Comparison of ENCODE assay signal across 14 cellular contexts in the genomic region with DNA sequence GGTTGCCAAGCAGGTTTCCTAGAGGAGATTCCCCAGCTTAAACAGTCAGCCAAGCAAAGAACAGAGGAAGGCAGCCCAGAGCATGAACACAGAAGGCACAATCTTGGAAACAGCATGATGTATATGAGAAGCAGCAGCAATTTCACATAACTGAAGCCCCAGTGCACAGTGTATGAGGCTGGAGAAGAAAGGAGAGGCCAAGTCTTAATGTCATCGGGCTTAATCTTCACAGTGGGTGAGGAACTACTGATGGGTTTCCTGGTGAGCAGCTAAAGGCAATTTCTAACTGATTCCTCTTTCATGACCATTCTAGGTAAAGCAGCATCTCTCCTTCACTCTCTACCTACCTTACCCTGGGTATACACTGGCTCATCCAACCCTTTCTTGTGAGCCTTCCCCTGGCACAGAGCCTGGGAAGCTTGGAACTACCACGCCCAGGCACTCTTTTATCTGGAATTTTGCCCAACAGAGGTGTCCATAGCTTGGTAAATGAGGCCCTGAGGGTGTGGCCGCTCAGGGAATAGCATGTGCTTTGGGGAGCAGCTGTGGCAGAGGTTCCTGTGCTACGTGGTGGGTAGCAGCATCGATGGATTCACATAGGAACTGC. TPM values are rescaled to one million over a fixed set of nuclear protein-coding genes. Genes with fewer than 3 reads are reported as not detected.
DNase-seq lines count a peak whose midpoint lies in the region; ATAC-seq and TF ChIP-seq lines count a peak whose summit lies in the region.
"Had no signal": no experiment of that assay in that cellular context is flagged by ENCODE, and none has a peak within 500 bp of the region (broad histone marks: within the 10 kb centered on the region; RNA-seq: fewer than 3 reads in every experiment).

No MANE protein-coding gene starts in this region.

- DNase-seq in HS-27A (ENCODE audit: low read depth) (peak; percentile 17), NCI-H345 (lab: John Stamatoyannopoulos, UW) (peak; percentile 96), heart right ventricle (peak; percentile 19 to 22), gastrocnemius medialis (peak; percentile 70 to 72), SIG-M5 treated with dmso at 0.1 percent for 504 hours (lab: John Stamatoyannopoulos, UW; ENCODE audit: unreplicated experiment) (no peak)
- DNase-seq: activated naive CD4-positive, alpha-beta T cell treated with Interleukin-2 at 50 U/mL for 16 hours; MV-4-11 had no signal

- in situ Hi-C loops in gastrocnemius medialis (cut with MboI; ENCODE audit: low sequenced_read_pairs in 4 of 4): no loop called here

- peak overlapping the region; percentile 46 to 88 (median 83) for H3K27ac ChIP-seq in heart right ventricle
- peak overlapping the region; percentile 66 to 88 (median 74) for H3K27ac ChIP-seq in gastrocnemius medialis
- H3K27ac ChIP-seq: skin epidermis had no signal

- ATAC-seq in heart right ventricle: peak in 7 of 8 donors; percentile 22 to 82 (median 69)
- peak; percentile 43 to 44 for ATAC-seq in gastrocnemius medialis
- no peak for ATAC-seq in HG03571 (IDR thresholded peaks at IDR 0.05; ENCODE audit: unreplicated experiment)
- ATAC-seq in HG02623 (IDR thresholded peaks at IDR 0.05; ENCODE audit: unreplicated experiment): no peak

- H3K4me3 ChIP-seq in heart right ventricle (no peak overlapping the region), gastrocnemius medialis (no peak overlapping the region)
- H3K4me3 ChIP-seq: skin epidermis had no signal

- no peaks in the 10 kb centered on the region for H3K27me3 ChIP-seq in heart right ventricle
- no peaks in the 10 kb centered on the region for H3K27me3 ChIP-seq in gastrocnemius medialis

- intact Hi-C loops in heart right ventricle (cut with DNase I): no loop called here
- intact Hi-C loops in gastrocnemius medialis (cut with DNase I; ENCODE audit: low total_unique reads): loop anchor here (5.0 kb wide), 1 partner anchor 150 kb away; a partner anchor contains a TSS

- WGBS in heart right ventricle, 2 donors: 54% methylated on average over 5 of the region's 5 CpGs

- TF ChIP-seq POLR2A in gastrocnemius medialis (IDR thresholded peaks at IDR 0.05): no peak

- H3K4me1 ChIP-seq in heart right ventricle (peaks cover 0 to 47% (median 7%) of the 10 kb centered on the region in 9 donors), gastrocnemius medialis (peaks cover 28 to 31% of the 10 kb centered on the region in 2 donors)

- H3K36me3 ChIP-seq in heart right ventricle: no peaks in the 10 kb centered on the region
- H3K36me3 ChIP-seq in gastrocnemius medialis: no peaks in the 10 kb centered on the region

- no peaks in the 10 kb centered on the region for H3K9me3 ChIP-seq in heart right ventricle
- no peaks in the 10 kb centered on the region for H3K9me3 ChIP-seq in gastrocnemius medialis

- TF ChIP-seq CTCF in heart right ventricle (IDR thresholded peaks at IDR 0.05): no peak
- no peak for TF ChIP-seq CTCF in gastrocnemius medialis (IDR thresholded peaks at IDR 0.05 in 4 of 5, conservative IDR thresholded peaks at IDR 0.05 in 1 of 5)

RNA-seq across cellular contexts. Expression of a gene that starts 22.0 kb away (rescaled TPM):
- 10 to 100 TPM in 5 of 10 donors, 1 to 10 TPM in 5; 8.0 to 17.4 (median 9.9) TPM for total RNA-seq in heart right ventricle
- 100 to 1,000 TPM in 1 of 2 donors, under 1 TPM in 1; 0.22 to 123 TPM for polyA plus RNA-seq in heart right ventricle
- 10 to 100 TPM in 1 of 4 donors, 1 to 10 TPM in 3; 1.0 to 14.2 (median 1.7) TPM for total RNA-seq in gastrocnemius medialis
- total RNA-seq: bronchial epithelial cell; glomerular endothelial cell; natural killer cell treated with Interleukin-12 subunit alpha and Interleukin-12 subunit beta and Interleukin-15 and Interleukin-18, amount 100 ng/mL, for 72 hours had no signal
- polyA plus RNA-seq: CD14-positive monocyte had no signal

RNA-seq across cellular contexts. Expression of a gene that starts 57.4 kb away (rescaled TPM):
- total RNA-seq in heart right ventricle (under 1 TPM in 1 of 10 donors, not detected in 9; 0.09 TPM), gastrocnemius medialis (under 1 TPM in 2 of 4 donors, not detected in 2; 0.20 to 0.40 TPM)
- polyA plus RNA-seq in heart right ventricle: not detected
- total RNA-seq: bronchial epithelial cell; glomerular endothelial cell; natural killer cell treated with Interleukin-12 subunit alpha and Interleukin-12 subunit beta and Interleukin-15 and Interleukin-18, amount 100 ng/mL, for 72 hours had no signal
- polyA plus RNA-seq: CD14-positive monocyte had no signal

Comparison
In these comparisons a context has a peak if more than half of its experiments do, and no peak if none do; other contexts are left out.
1. ATAC-seq: peak in heart right ventricle (7 of 8) and gastrocnemius medialis (2 of 2); none in HG03571 (single experiment) and HG02623 (single experiment).